ENCODE assay signal across 10 cellular contexts in the genomic region with DNA sequence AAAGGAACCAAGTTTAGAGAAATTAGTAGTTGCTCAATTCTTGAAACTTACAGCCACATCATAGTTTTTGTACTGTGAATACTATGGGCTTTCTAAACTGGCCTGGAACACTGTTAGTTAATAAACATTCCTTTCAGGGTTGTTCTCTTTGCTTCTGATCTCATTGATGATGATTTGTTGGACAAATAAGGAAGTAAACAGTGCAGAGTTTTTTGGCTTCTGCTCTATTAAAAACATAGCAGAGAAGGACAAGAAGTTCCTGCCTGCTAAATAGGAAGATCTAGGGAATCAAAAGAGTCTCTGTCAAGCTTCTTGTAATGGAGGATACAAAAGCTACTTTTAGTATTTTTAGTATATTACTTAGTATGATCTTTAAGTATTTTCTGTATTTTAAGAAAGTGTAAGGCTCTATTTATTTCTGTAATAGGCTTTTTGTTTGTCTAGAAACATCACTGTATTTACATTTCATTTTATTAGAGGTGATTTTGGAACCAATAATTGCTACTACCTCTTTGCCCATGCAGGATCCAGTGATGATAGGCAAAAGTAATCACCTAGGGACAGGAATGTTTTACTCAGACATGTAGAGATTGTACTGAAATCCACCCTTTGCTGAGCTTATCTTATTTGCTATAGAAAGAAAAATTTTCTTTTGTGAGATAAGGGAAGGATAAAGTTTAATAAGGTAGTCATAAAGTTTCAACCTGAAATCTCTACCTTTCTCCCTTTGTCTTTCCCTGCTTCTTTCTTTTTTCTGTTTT.
DNase-seq lines count a peak whose midpoint lies in the region; ATAC-seq and TF ChIP-seq lines count a peak whose summit lies in the region.
"Had no signal": no experiment of that assay in that cellular context is flagged by ENCODE, and none has a peak within 500 bp of the region (broad histone marks: within the 10 kb centered on the region; RNA-seq: fewer than 3 reads in every experiment).

No MANE protein-coding gene starts in this region.

- no peaks in the 10 kb centered on the region for H3K9me3 ChIP-seq in Peyer's patch

- TF ChIP-seq CTCF in Peyer's patch (IDR thresholded peaks at IDR 0.05) = no peak

- H3K36me3 ChIP-seq in Peyer's patch = peaks cover 0 to 24% (median 4%) of the 10 kb centered on the region in 3 donors

- ATAC-seq in Right ventricle myocardium superior (ENCODE audit: poor library complexity) (peak; percentile 74), HG02571 (IDR thresholded peaks at IDR 0.05; ENCODE audit: unreplicated experiment) (no peak)

- no peaks in the 10 kb centered on the region for H3K27me3 ChIP-seq in Peyer's patch

- intact Hi-C loops in Right ventricle myocardium superior (cut with DNase I) = no loop called here

- peaks cover 0 to 12% (median 0%) of the 10 kb centered on the region in 4 donors for H3K4me1 ChIP-seq in Peyer's patch

- H3K4me3 ChIP-seq in Peyer's patch = no peak overlapping the region

- DNase-seq in CD1c-positive myeloid dendritic cell (ENCODE audit: extremely low spot score) (peak; percentile 11), Peyer's patch (no peak), Right ventricle myocardium superior (no peak), renal cortical epithelial cell (ENCODE audit: low read depth) (peak; percentile 31), NCI-H1436 treated with DMSO at 0.1 percent for 48 hours (lab: John Stamatoyannopoulos, UW) (no peak), NK-92 (lab: John Stamatoyannopoulos, UW; ENCODE audit: unreplicated experiment) (no peak)
- no peak for DNase-seq in activated CD4-positive, alpha-beta T cell treated with anti-CD3 and anti-CD28 coated beads for 4 hours
- DNase-seq: Calu3, naive B cell had no signal

- no peak for TF ChIP-seq POLR2A in Peyer's patch (IDR thresholded peaks at IDR 0.05)

- H3K27ac ChIP-seq in Peyer's patch = peak overlapping the region in 3 of 4 donors; percentile 30 to 57 (median 44)

Comparison
In these comparisons a context has a peak if more than half of its experiments do, and no peak if none do; other contexts are left out.
1. DNase-seq: peak in CD1c-positive myeloid dendritic cell (single experiment) and renal cortical epithelial cell (single experiment); none in Peyer's patch (0 of 3), Right ventricle myocardium superior (single experiment), NCI-H1436 treated with DMSO at 0.1 percent for 48 hours (single experiment), NK-92 (single experiment) and activated CD4-positive, alpha-beta T cell treated with anti-CD3 and anti-CD28 coated beads for 4 hours (0 of 2).